In the genomic region with DNA sequence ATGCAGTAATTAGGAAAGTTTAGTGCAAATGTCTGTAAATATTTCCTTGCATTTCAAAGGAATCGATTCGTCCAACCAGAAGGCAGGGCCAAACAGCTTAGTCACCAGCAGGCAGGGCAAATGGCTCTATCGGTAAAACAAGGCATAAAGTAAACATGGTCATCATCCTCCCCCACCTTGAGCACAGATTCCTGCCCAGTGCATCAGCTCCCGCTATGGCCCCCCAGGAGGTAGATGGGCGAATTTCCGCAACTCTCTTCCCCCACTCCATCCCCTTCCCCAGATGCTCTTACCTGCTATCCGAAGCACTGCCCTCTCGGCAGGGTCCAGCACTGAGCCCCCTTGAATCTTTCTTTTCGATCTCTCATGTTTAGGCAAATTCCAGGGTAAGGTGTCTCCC, we compare ENCODE assay signal across 8 cellular contexts.
DNase-seq lines count a peak whose midpoint lies in the region; ATAC-seq, FAIRE-seq and TF ChIP-seq lines count a peak whose summit lies in the region.

No MANE protein-coding gene starts in this region.

- ATAC-seq in HG02885 (IDR thresholded peaks at IDR 0.05; ENCODE audit: poor library complexity, unreplicated experiment): no peak

- peak; percentile 60 for FAIRE-seq in A204.1 (lab: Jason Lieb, UNC)

- H3K27me3 ChIP-seq in H7 (ENCODE audit: control insufficient read depth, insufficient read depth, low read length) (no peaks in the 10 kb centered on the region), thymus (ENCODE audit: control insufficient read depth, insufficient read depth) (no peaks in the 10 kb centered on the region)

- DNase-seq in H7 (peak; percentile 24), caudate nucleus (lab: John Stamatoyannopoulos, UW) (peak in 14 of 61 donors; percentile 1 to 68 (median 32)), lower leg skin (ENCODE audit: low spot score in 2 of 2) (no peak), amniotic stem cell (lab: John Stamatoyannopoulos, UW) (no peak), NCI-H1417 (lab: John Stamatoyannopoulos, UW) (no peak)

- no peaks in the 10 kb centered on the region for H3K36me3 ChIP-seq in H7 (replicated peaks; ENCODE audit: control insufficient read depth, insufficient read depth, low read length)
- no peaks in the 10 kb centered on the region for H3K36me3 ChIP-seq in thymus (ENCODE audit: control insufficient read depth, insufficient read depth)

- TF ChIP-seq CTCF in lower leg skin (IDR thresholded peaks at IDR 0.05): no peak

- WGBS in lower leg skin, 2 donors: 5% methylated on average over 9 of the region's 9 CpGs
- WGBS in thymus: 10% methylated on average over 9 of the region's 9 CpGs

- no peaks in the 10 kb centered on the region for H3K9me3 ChIP-seq in thymus (ENCODE audit: control insufficient read depth)

- H3K27ac ChIP-seq in caudate nucleus (ENCODE audit: low read depth, low read length): peak overlapping the region; percentile 95
- no peak overlapping the region for H3K27ac ChIP-seq in thymus (ENCODE audit: low read depth)

- peaks cover 8% of the 10 kb centered on the region for H3K4me1 ChIP-seq in thymus (ENCODE audit: control insufficient read depth, insufficient read depth, low read length)

- peak overlapping the region; percentile 57 for H3K4me3 ChIP-seq in H7 (ENCODE audit: insufficient read depth, low read depth, low read length)
- peak overlapping the region; percentile 26 for H3K4me3 ChIP-seq in lower leg skin (ENCODE audit: low read depth, poor library complexity, severe bottlenecking)
- H3K4me3 ChIP-seq in thymus (ENCODE audit: low read length): peak overlapping the region; percentile 50

- intact Hi-C loops in lower leg skin (cut with DNase I; ENCODE audit: low total_unique reads): loop anchor here (10.0 kb wide), 1 partner anchor 126 kb away; no protein-coding TSS in a partner anchor

- TF ChIP-seq POLR2A in lower leg skin (IDR thresholded peaks at IDR 0.05): no peak
